Comparison of ENCODE assay signal across 8 cellular contexts in the genomic region with DNA sequence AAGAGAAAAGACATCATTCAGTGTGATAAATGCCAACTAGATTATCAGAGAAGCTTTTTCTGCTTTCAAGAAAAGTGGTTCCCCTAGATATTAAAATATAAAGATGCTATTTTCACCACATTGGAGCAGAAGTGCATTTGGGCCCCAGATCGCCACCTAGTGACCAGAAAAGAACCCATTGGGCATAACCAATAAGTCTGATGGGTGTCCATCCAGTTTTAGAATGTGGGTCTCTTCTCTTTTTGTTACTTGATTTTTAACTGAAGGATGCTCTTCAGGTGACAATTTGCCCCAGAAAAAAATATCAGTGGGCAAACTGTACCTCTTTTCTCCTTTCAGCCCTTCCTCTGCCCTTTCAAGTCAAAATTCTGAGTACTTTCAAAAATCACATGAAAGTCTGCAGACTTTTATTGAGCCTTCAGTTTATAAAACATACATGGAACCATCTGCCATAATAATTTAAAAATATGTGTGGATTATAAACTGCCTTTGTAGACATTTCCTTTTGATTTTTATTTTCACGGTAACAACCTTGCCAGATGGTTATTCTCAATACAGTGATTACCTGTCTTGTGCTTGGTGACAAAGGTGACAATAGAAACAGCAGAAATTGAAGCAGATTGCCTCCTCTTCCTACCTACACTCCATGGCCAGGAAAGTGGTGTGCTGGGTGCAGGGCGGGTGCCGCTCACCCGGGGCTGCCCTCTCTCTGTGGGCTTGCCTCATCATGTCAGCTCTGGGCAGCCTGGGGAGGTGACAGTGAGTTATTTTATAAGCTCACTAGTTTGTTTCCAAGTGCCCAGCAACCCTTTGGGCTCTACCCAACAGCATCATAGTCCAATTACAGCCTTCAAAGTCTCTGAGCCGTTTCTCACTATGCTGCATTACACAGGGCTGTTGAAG.
DNase-seq lines count a peak whose midpoint lies in the region; TF ChIP-seq lines count a peak whose summit lies in the region.

No MANE protein-coding gene starts in this region.

- 75 to 81% methylated on average over 6 of the region's 6 CpGs for WGBS in tibial nerve, 2 donors

- no peak overlapping the region for H2AFZ ChIP-seq in fibroblast of lung (ENCODE audit: low read length)

- H3K79me2 ChIP-seq in fibroblast of lung (ENCODE audit: control insufficient read depth, insufficient read depth, low read length), result no peaks in the 10 kb centered on the region

- H3K9ac ChIP-seq in fibroblast of lung (ENCODE audit: insufficient read depth, low read length), result no peak overlapping the region

- H3K27me3 ChIP-seq in fibroblast of lung (ENCODE audit: control insufficient read depth, insufficient read depth, low read length), result no peaks in the 10 kb centered on the region
- no peaks in the 10 kb centered on the region for H3K27me3 ChIP-seq in tibial nerve

- in situ Hi-C loops in ACHN (cut with HindIII; ENCODE audit: low pct_ligation_motif_present, low pct_unique_long_range_greater_than_20kb, low sequenced_read_pairs), result no loop called here

- no peak overlapping the region for H3K27ac ChIP-seq in fibroblast of lung (ENCODE audit: insufficient read depth, low read length)
- no peak overlapping the region for H3K27ac ChIP-seq in tibial nerve

- DNase-seq in ACHN, result peak; percentile 42
- DNase-seq in GM10266 (ENCODE audit: extremely low spot score), result peak; percentile 52
- peak; percentile 32 for DNase-seq in NCI-H1694 (lab: John Stamatoyannopoulos, UW)
- DNase-seq in fibroblast of lung (ENCODE audit: low read depth in 2 of 2), result peak in 1 of 2 donors; percentile 43
- DNase-seq in tibial nerve (ENCODE audit: low spot score in 2 of 2), result peak in 1 of 2 donors; percentile 31
- DNase-seq in putamen (ENCODE audit: low spot score), result no peak
- DNase-seq in LoVo (ENCODE audit: low spot score), result no peak
- no peak for DNase-seq in activated CD8-positive, alpha-beta memory T cell treated with anti-CD3 and anti-CD28 coated beads for 24 hours

- H4K20me1 ChIP-seq in fibroblast of lung (ENCODE audit: control insufficient read depth, extremely low read depth, insufficient read depth, low read length), result no peaks in the 10 kb centered on the region

- no peaks in the 10 kb centered on the region for H3K36me3 ChIP-seq in fibroblast of lung (ENCODE audit: control insufficient read depth, insufficient read depth, low read length)
- H3K36me3 ChIP-seq in tibial nerve, result no peaks in the 10 kb centered on the region

- H3K4me2 ChIP-seq in fibroblast of lung (ENCODE audit: extremely low read depth, insufficient read depth, low read length), result no peak overlapping the region

- H3K4me1 ChIP-seq in fibroblast of lung (ENCODE audit: control insufficient read depth, extremely low read depth, insufficient read depth, low read length) (no peaks in the 10 kb centered on the region), tibial nerve (no peaks in the 10 kb centered on the region)

- TF ChIP-seq EP300 in tibial nerve (IDR thresholded peaks at IDR 0.05), result no peak

- no peak for TF ChIP-seq POLR2A in tibial nerve (IDR thresholded peaks at IDR 0.05)

- TF ChIP-seq CTCF in GM10266 (IDR thresholded peaks at IDR 0.05; ENCODE audit: control insufficient read depth, insufficient read depth, low read depth, missing control alignments) (peak; percentile 62), fibroblast of lung (conservative IDR thresholded peaks at IDR 0.05 in 1 of 2, IDR thresholded peaks at IDR 0.05 in 1 of 2; ENCODE audit: low read depth in 1 of 2, low read length in 2 of 2) (peak; percentile 44 to 80), tibial nerve (IDR thresholded peaks at IDR 0.05) (peak in 3 of 5 experiments; percentile 23 to 26 (median 26))

- H3K4me3 ChIP-seq in fibroblast of lung (replicated peaks in 1 of 4; ENCODE audit: control extremely low read depth in 1 of 4, insufficient read depth in 1 of 4, low read depth in 3 of 4, low read length in 4 of 4) (no peak overlapping the region), tibial nerve (no peak overlapping the region)

- H3K9me3 ChIP-seq in fibroblast of lung (ENCODE audit: control insufficient read depth, insufficient read depth, low read depth, low read length) (no peaks in the 10 kb centered on the region), tibial nerve (peaks cover 0 to 13% (median 3%) of the 10 kb centered on the region in 4 donors)

Comparison
In these comparisons a context has a peak if more than half of its experiments do, and no peak if none do; other contexts are left out.
1. DNase-seq: peak in ACHN (single experiment), GM10266 (single experiment) and NCI-H1694 (single experiment); none in putamen (single experiment), LoVo (single experiment) and activated CD8-positive, alpha-beta memory T cell treated with anti-CD3 and anti-CD28 coated beads for 24 hours (single experiment).
2. Peak in every context shown above with its lines, with median percentiles within 50 percentile points of each other: CTCF ChIP-seq.